ENCODE assay signal across 23 cellular contexts in genomic region chr15:52673312-52673711, GRCh38. TPM values are rescaled to one million over a fixed set of nuclear protein-coding genes. Genes with fewer than 3 reads are reported as not detected.
A peak's percentile ranks its signal among the peaks of the same experiment; 100 is the strongest.
DNase-seq lines count a peak whose midpoint lies in the region; ATAC-seq, FAIRE-seq and TF ChIP-seq lines count a peak whose summit lies in the region.
"Had no signal": no experiment of that assay in that cellular context is flagged by ENCODE, and none has a peak within 500 bp of the region (broad histone marks: within the 10 kb centered on the region; RNA-seq: fewer than 3 reads in every experiment).

No MANE protein-coding gene starts in this region.

- no peak for ATAC-seq in GM12878
- no peak for ATAC-seq in memory B cell (ENCODE audit: low read depth)
- no peak for ATAC-seq in HG03025 (IDR thresholded peaks at IDR 0.05; ENCODE audit: low FRiP score, unreplicated experiment)
- ATAC-seq in activated CD8-positive, alpha-beta T cell treated with anti-CD3 and anti-CD28 coated beads, Interleukin-2, amount 10 ng/mL, durations not matched to agents 7 days and 5 days: no peak
- ATAC-seq in upper lobe of left lung (ENCODE audit: low FRiP score in 2 of 2): no peak
- ATAC-seq in GM18870 (IDR thresholded peaks at IDR 0.05; ENCODE audit: unreplicated experiment): no peak
- ATAC-seq: heart right ventricle, right lobe of liver had no signal

- peaks cover 85% of the 10 kb centered on the region for H3K36me3 ChIP-seq in DOHH2 (ENCODE audit: control insufficient read depth, low read length)
- peaks cover 0 to 7% of the 10 kb centered on the region in 2 experiments; a peak in 2 of 4 replicates for H3K36me3 ChIP-seq in GM12878 (ENCODE audit: control insufficient read depth in 2 of 2, insufficient read depth in 2 of 2, low read length in 1 of 2)
- H3K36me3 ChIP-seq in upper lobe of left lung: peaks cover 18 to 60% (median 28%) of the 10 kb centered on the region in 4 donors

- H3K27ac Mint-ChIP-seq in memory B cell: peak overlapping the region; percentile 63
- H3K27ac Mint-ChIP-seq in activated CD8-positive, alpha-beta T cell treated with anti-CD3 and anti-CD28 coated beads, Interleukin-2, amount 10 ng/mL, durations not matched to agents 7 days and 5 days: no peak overlapping the region
- H3K27ac Mint-ChIP-seq: activated CD4-positive, alpha-beta T cell treated with anti-CD3 and anti-CD28 coated beads, Interleukin-2, amount 10 ng/mL, durations not matched to agents 7 days and 5 days; activated naive CD4-positive, alpha-beta T cell treated with anti-CD3 and anti-CD28 coated beads for 36 hours had no signal

- RAD21 ChIA-PET in GM12878 (lab: Charles Lee; ENCODE audit: unreplicated experiment): interaction anchor here (0.8 to 1.0 kb wide), 2 partner anchors 9 to 342 kb away, joined by 3 to 4 read pairs; no protein-coding TSS in a partner anchor

- peak; percentile 9 for DNase-seq in NB4 (ENCODE audit: low read depth)
- no peak for DNase-seq in GM12878 (ENCODE audit: low read depth, low spot score)
- no peak for DNase-seq in memory B cell (ENCODE audit: low spot score in 2 of 2)
- no peak for DNase-seq in activated CD8-positive, alpha-beta T cell treated with anti-CD3 and anti-CD28 coated beads, Interleukin-2, amount 10 ng/mL, durations not matched to agents 7 days and 5 days
- DNase-seq in upper lobe of left lung: no peak
- DNase-seq: activated CD4-positive, alpha-beta T cell treated with anti-CD3 and anti-CD28 coated beads, Interleukin-2, amount 10 ng/mL, durations not matched to agents 7 days and 5 days; activated naive CD4-positive, alpha-beta T cell treated with anti-CD3 and anti-CD28 coated beads for 36 hours; activated T-cell treated with anti-CD3 and anti-CD28 coated beads, Interleukin-2, amount 50 U/mL, for 1 hour; aorta; DND-41; heart right ventricle; MG63; NCI-H187; NCI-H446; NK-92 treated with Interleukin-12 subunit alpha and Interleukin-12 subunit beta, amount 100 ng/mL, for 24 hours; right lobe of liver; RPMI8226; stimulated activated naive CD4-positive, alpha-beta T cell treated with Interleukin-2 at 50 U/mL for 16 hours had no signal

- WGBS in GM12878 (ENCODE audit: insufficient coverage, insufficient replicate concordance, low lambda C conversion rate, missing lambda C conversion rate): 24% methylated on average over 2 of the region's 2 CpGs
- WGBS in upper lobe of left lung, 2 donors: 66 to 76% methylated on average over 2 of the region's 2 CpGs

- no peak overlapping the region for H2AFZ ChIP-seq in GM12878 (ENCODE audit: control insufficient read depth, low read depth, low read length)

- H3F3A ChIP-seq in DOHH2 (ENCODE audit: control insufficient read depth, insufficient read depth): peaks cover 5% of the 10 kb centered on the region; the same call in 1 of the 2 replicates

- TF ChIP-seq RAD21 in GM12878 (IDR thresholded peaks at IDR 0.05; ENCODE audit: insufficient read depth, low read depth, low read length): no peak

- TF ChIP-seq POLR2A in NB4 (IDR thresholded peaks at IDR 0.05; ENCODE audit: extremely low read depth, insufficient read length) (no peak), GM12878 (IDR thresholded peaks at IDR 0.05; ENCODE audit: low read depth, low read length) (no peak), upper lobe of left lung (IDR thresholded peaks at IDR 0.05) (no peak)

- POLR2A ChIA-PET in GM12878 (lab: Charles Lee): interaction anchor here (0.7 to 1.1 kb wide), 2 partner anchors 11 to 499 kb away, joined by 3 to 4 read pairs; no protein-coding TSS in a partner anchor
- POLR2A ChIA-PET in activated CD8-positive, alpha-beta T cell treated with anti-CD3 and anti-CD28 coated beads, Interleukin-2, amount 10 ng/mL, durations not matched to agents 7 days and 5 days (lab: Charles Lee): interaction anchor here (1.0 kb wide), 1 partner anchor 14 kb away, joined by 3 read pairs; no protein-coding TSS in a partner anchor

- CTCF ChIA-PET in GM12878 (lab: Yijun Ruan, JAX): interaction anchor here (1.8 kb wide), 1 partner anchor 60 kb away, joined by 5 read pairs; no protein-coding TSS in a partner anchor
- CTCF ChIA-PET in activated CD8-positive, alpha-beta T cell treated with anti-CD3 and anti-CD28 coated beads, Interleukin-2, amount 10 ng/mL, durations not matched to agents 7 days and 5 days (lab: Charles Lee): interaction anchor here (1.4 to 2.1 kb wide), 2 partner anchors 12 to 62 kb away, joined by 4 to 9 read pairs; no protein-coding TSS in a partner anchor

- H3K4me2 ChIP-seq in DOHH2 (ENCODE audit: low read length) (peak overlapping the region; percentile 19; the same call in 1 of the 2 replicates), GM12878 (ENCODE audit: control insufficient read depth, insufficient read depth) (peak overlapping the region; percentile 38; the same call in 1 of the 2 replicates)

- BruUV-seq in GM12878 (replicated peaks; lab: Mats Ljungman, UMichigan): no TSS peak

- peaks cover 44% of the 10 kb centered on the region for H3K4me1 ChIP-seq in DOHH2 (ENCODE audit: control insufficient read depth, low read length)
- peaks cover 10% of the 10 kb centered on the region for H3K4me1 ChIP-seq in GM12878 (ENCODE audit: control insufficient read depth, insufficient read depth, low read length)
- peaks cover 27 to 42% (median 35%) of the 10 kb centered on the region in 4 donors for H3K4me1 ChIP-seq in upper lobe of left lung

- H3K79me2 ChIP-seq in DOHH2 (ENCODE audit: control insufficient read depth, low read length) (peaks cover 82% of the 10 kb centered on the region), GM12878 (ENCODE audit: control insufficient read depth, insufficient read depth, low read length) (peaks cover 21% of the 10 kb centered on the region)

- peaks cover 27% of the 10 kb centered on the region for H3K36me3 Mint-ChIP-seq in memory B cell
- H3K36me3 Mint-ChIP-seq in activated CD8-positive, alpha-beta T cell treated with anti-CD3 and anti-CD28 coated beads, Interleukin-2, amount 10 ng/mL, durations not matched to agents 7 days and 5 days (ENCODE audit: low read depth): peaks cover 46% of the 10 kb centered on the region

- SMC1A ChIA-PET in GM12878 (lab: Charles Lee; ENCODE audit: uncharacterized antibody, unreplicated experiment): interaction anchor here (0.6 to 2.4 kb wide), 11 partner anchors 8 to 263 kb away, joined by 3 to 6 read pairs (median 3); no protein-coding TSS in a partner anchor

- H3K4me3 ChIP-seq in DOHH2 (ENCODE audit: low read length): no peak overlapping the region
- H3K4me3 ChIP-seq in NB4 (ENCODE audit: low read depth, low read length): no peak overlapping the region
- H3K4me3 ChIP-seq in GM12878: no peak overlapping the region
- H3K4me3 ChIP-seq in upper lobe of left lung: no peak overlapping the region
- H3K4me3 ChIP-seq: heart right ventricle, MG63, right lobe of liver, tibial nerve had no signal

- H3K27me3 Mint-ChIP-seq in memory B cell: no peaks in the 10 kb centered on the region
- H3K27me3 Mint-ChIP-seq in activated CD8-positive, alpha-beta T cell treated with anti-CD3 and anti-CD28 coated beads, Interleukin-2, amount 10 ng/mL, durations not matched to agents 7 days and 5 days (ENCODE audit: low read depth): no peaks in the 10 kb centered on the region
- H3K27me3 Mint-ChIP-seq: activated CD4-positive, alpha-beta T cell treated with anti-CD3 and anti-CD28 coated beads, Interleukin-2, amount 10 ng/mL, durations not matched to agents 7 days and 5 days had no signal

- H3K27ac ChIP-seq in DOHH2 (ENCODE audit: low read depth, low read length) (no peak overlapping the region), GM12878 (ENCODE audit: control insufficient read depth, insufficient read depth) (no peak overlapping the region), upper lobe of left lung (no peak overlapping the region)
- H3K27ac ChIP-seq: heart right ventricle, right lobe of liver, tibial nerve had no signal

- H3K4me3 Mint-ChIP-seq in memory B cell: peak overlapping the region; percentile 68
- no peak overlapping the region for H3K4me3 Mint-ChIP-seq in activated CD8-positive, alpha-beta T cell treated with anti-CD3 and anti-CD28 coated beads, Interleukin-2, amount 10 ng/mL, durations not matched to agents 7 days and 5 days
- H3K4me3 Mint-ChIP-seq: activated CD4-positive, alpha-beta T cell treated with anti-CD3 and anti-CD28 coated beads, Interleukin-2, amount 10 ng/mL, durations not matched to agents 7 days and 5 days; activated naive CD4-positive, alpha-beta T cell treated with anti-CD3 and anti-CD28 coated beads for 36 hours had no signal

- peak; percentile 44 for FAIRE-seq in GM12878 (lab: Jason Lieb, UNC)
- FAIRE-seq: GM18507 had no signal

- no peaks in the 10 kb centered on the region for H3K9me2 ChIP-seq in DOHH2 (replicated peaks; ENCODE audit: control insufficient read depth, low read length)

- TF ChIP-seq CTCF in DOHH2 (IDR thresholded peaks at IDR 0.05; ENCODE audit: low read depth, low read length, poor library complexity, severe bottlenecking) (no peak), NB4 (IDR thresholded peaks at IDR 0.05; ENCODE audit: low read depth, low read length) (no peak), GM12878 (IDR thresholded peaks at IDR 0.05 in 2 of 3, conservative IDR thresholded peaks at IDR 0.05 in 1 of 3; ENCODE audit: control insufficient read depth in 2 of 3, extremely low read depth in 1 of 3, insufficient read depth in 1 of 3, low read depth in 3 of 3, low read length in 3 of 3) (no peak), upper lobe of left lung (IDR thresholded peaks at IDR 0.05) (no peak)

- no peak for TF ChIP-seq EP300 in GM12878 (IDR thresholded peaks at IDR 0.05; ENCODE audit: borderline replicate concordance in 1 of 2, control insufficient read depth in 1 of 2, low read depth in 2 of 2, low read length in 2 of 2)
- TF ChIP-seq EP300 in upper lobe of left lung (IDR thresholded peaks at IDR 0.05): no peak

- no peaks in the 10 kb centered on the region for H3K9me3 ChIP-seq in DOHH2 (ENCODE audit: control insufficient read depth, insufficient read depth, low read length)
- H3K9me3 ChIP-seq in GM12878 (replicated peaks; ENCODE audit: control insufficient read depth, insufficient read depth, low read length): no peaks in the 10 kb centered on the region
- no peaks in the 10 kb centered on the region for H3K9me3 ChIP-seq in upper lobe of left lung
- H3K9me3 ChIP-seq: heart right ventricle, MG63, right lobe of liver, tibial nerve had no signal

- intact Hi-C loops in GM12878 (cut with micrococcal nuclease; ENCODE audit: unreplicated experiment): loop anchor here (10.0 kb wide), 1 partner anchor 209 kb away; no protein-coding TSS in a partner anchor

- H3K9me3 Mint-ChIP-seq in memory B cell: no peaks in the 10 kb centered on the region
- no peaks in the 10 kb centered on the region for H3K9me3 Mint-ChIP-seq in activated CD8-positive, alpha-beta T cell treated with anti-CD3 and anti-CD28 coated beads, Interleukin-2, amount 10 ng/mL, durations not matched to agents 7 days and 5 days (ENCODE audit: insufficient read depth)
- H3K9me3 Mint-ChIP-seq: activated CD4-positive, alpha-beta T cell treated with anti-CD3 and anti-CD28 coated beads, Interleukin-2, amount 10 ng/mL, durations not matched to agents 7 days and 5 days; activated naive CD4-positive, alpha-beta T cell treated with anti-CD3 and anti-CD28 coated beads for 36 hours had no signal

- no peaks in the 10 kb centered on the region; the same call in 1 of the 2 replicates for H4K20me1 ChIP-seq in DOHH2 (ENCODE audit: control insufficient read depth, insufficient read depth, low read depth, low read length)
- no peaks in the 10 kb centered on the region for H4K20me1 ChIP-seq in GM12878 (ENCODE audit: control insufficient read depth, insufficient read depth)

- in situ Hi-C loops in GM12878 (cut with MboI): no loop called here

- H3K27me3 ChIP-seq in DOHH2 (ENCODE audit: control insufficient read depth, low read length) (no peaks in the 10 kb centered on the region), GM12878 (replicated peaks in 1 of 2; ENCODE audit: control insufficient read depth in 2 of 2, insufficient read depth in 2 of 2, low read length in 1 of 2) (no peaks in the 10 kb centered on the region), upper lobe of left lung (no peaks in the 10 kb centered on the region)
- H3K27me3 ChIP-seq: heart right ventricle, MG63, right lobe of liver, tibial nerve had no signal

- H3K9ac ChIP-seq in GM12878 (ENCODE audit: control insufficient read depth, insufficient read depth, low read length): no peak overlapping the region

- peaks cover 34% of the 10 kb centered on the region for H3K4me1 Mint-ChIP-seq in memory B cell
- peaks cover 24% of the 10 kb centered on the region for H3K4me1 Mint-ChIP-seq in activated CD8-positive, alpha-beta T cell treated with anti-CD3 and anti-CD28 coated beads, Interleukin-2, amount 10 ng/mL, durations not matched to agents 7 days and 5 days (ENCODE audit: low read depth)

RNA-seq across cellular contexts. Expression of gene ATOSA, which starts 5.9 kb away (rescaled TPM):
- 77.2 and 81.1 TPM in 2 replicates for total RNA-seq in GM12878 (2013; cell fraction: nucleolus; rRNA removed)
- total RNA-seq in GM12878 (2014; rRNA removed) (15.9 and 17.0 TPM in 2 replicates), GM12878 (2014; rRNA removed; fragmentation: Illumina TruSeq; extraction: Trizol) (15.7 and 18.3 TPM in 2 replicates), GM12878 (2021) (18.1 and 19.5 TPM in 2 replicates), upper lobe of left lung (100 to 1,000 TPM in 2 of 6 donors, 10 to 100 TPM in 4; 30.8 to 115 (median 45.4) TPM)
- polyA plus RNA-seq in GM12878 (2011; ENCODE audit: low read depth): 16.8 TPM
- polyA plus RNA-seq in GM12878 (2011; rRNA removed) (23.3 and 32.2 TPM in 2 replicates), GM12878 (2014; fragmentation: Illumina TruSeq; extraction: Trizol) (24.3 and 34.3 TPM in 2 replicates), GM12878 (2014; fragmentation: Nextera tagmentation; extraction: Ambion mirVana) (1 to 10 TPM; 6.8 to 7.9 TPM), GM12878 (2014; rRNA removed) (13.6 and 14.7 TPM in 2 replicates), GM12878 (2016; fragmentation: Nextera tagmentation; extraction: Ambion mirVana) (1 to 10 TPM; 9.2 to 9.8 TPM)
- polyA plus RNA-seq in GM12878 (2011; cell fraction: cytosol; rRNA removed): 7.7 and 9.4 TPM in 2 replicates
- 31.4 and 32.0 TPM in 2 replicates for polyA plus RNA-seq in GM12878 (2011; cell fraction: nucleus; rRNA removed)
- 24.6 and 25.0 TPM in 2 replicates for polyA plus RNA-seq in GM12878 (2012)
- 23.2 and 28.2 TPM in 2 replicates for polyA minus RNA-seq in GM12878 (2011; rRNA and poly(A)+ RNA removed)
- 8.4 and 13.4 TPM in 2 replicates for polyA minus RNA-seq in GM12878 (2011; cell fraction: cytosol; rRNA and poly(A)+ RNA removed)
- 24.8 and 37.1 TPM in 2 replicates for polyA minus RNA-seq in GM12878 (2011; cell fraction: nucleus; rRNA and poly(A)+ RNA removed)
- total RNA-seq in activated CD8-positive, alpha-beta T cell treated with anti-CD3 and anti-CD28 coated beads, Interleukin-2, amount 10 ng/mL, durations not matched to agents 7 days and 5 days: 10 to 100 TPM; 29.2 to 30.5 TPM
